8 cellular contexts compared by ENCODE assay signal in the genomic region with DNA sequence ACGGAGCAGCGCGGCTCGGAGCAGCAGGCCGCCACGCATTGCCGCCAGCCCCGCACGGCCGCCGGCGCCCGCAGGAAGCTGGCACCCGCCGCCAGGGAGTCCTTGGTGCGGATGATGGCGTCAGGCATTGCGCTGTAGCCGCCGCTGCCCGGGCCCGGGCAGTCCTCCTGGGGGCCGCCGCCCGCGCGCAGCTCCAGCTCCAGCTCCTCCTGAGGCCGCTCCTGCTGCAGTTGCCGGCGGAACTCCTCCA. TPM values are rescaled to one million over a fixed set of nuclear protein-coding genes. Genes with fewer than 3 reads are reported as not detected.
DNase-seq lines count a peak whose midpoint lies in the region; ATAC-seq and TF ChIP-seq lines count a peak whose summit lies in the region.

No MANE protein-coding gene starts in this region.

- H3K9me3 ChIP-seq in testis: no peaks in the 10 kb centered on the region

- no peaks in the 10 kb centered on the region for H3K27me3 ChIP-seq in kidney epithelial cell (ENCODE audit: control insufficient read depth, insufficient read depth, low read length)
- H3K27me3 ChIP-seq in testis: no peaks in the 10 kb centered on the region

- peaks cover 10% of the 10 kb centered on the region for H3K4me1 ChIP-seq in testis

- CTCF ChIA-PET in activated CD8-positive, alpha-beta T cell treated with anti-CD3 and anti-CD28 coated beads, Interleukin-2, amount 10 ng/mL, durations not matched to agents 7 days and 5 days (lab: Charles Lee): no interaction called here

- H3K36me3 ChIP-seq in kidney epithelial cell (ENCODE audit: control insufficient read depth, insufficient read depth, low read length) (no peaks in the 10 kb centered on the region), testis (ENCODE audit: low read depth, missing control alignments) (no peaks in the 10 kb centered on the region)

- peaks cover 11% of the 10 kb centered on the region for H3K4me1 Mint-ChIP-seq in activated CD8-positive, alpha-beta T cell treated with anti-CD3 and anti-CD28 coated beads, Interleukin-2, amount 10 ng/mL, durations not matched to agents 7 days and 5 days (ENCODE audit: low read depth)

- no peaks in the 10 kb centered on the region for H3K36me3 Mint-ChIP-seq in activated CD8-positive, alpha-beta T cell treated with anti-CD3 and anti-CD28 coated beads, Interleukin-2, amount 10 ng/mL, durations not matched to agents 7 days and 5 days (ENCODE audit: low read depth)

- POLR2A ChIA-PET in activated CD8-positive, alpha-beta T cell treated with anti-CD3 and anti-CD28 coated beads, Interleukin-2, amount 10 ng/mL, durations not matched to agents 7 days and 5 days (lab: Charles Lee): no interaction called here

- WGBS in testis, 2 donors: 2% methylated on average over 18 of the region's 30 CpGs; no CpG with 5 or more reads in 1 of the 2 donors

- peak overlapping the region; percentile 46 for H3K4me3 Mint-ChIP-seq in activated CD8-positive, alpha-beta T cell treated with anti-CD3 and anti-CD28 coated beads, Interleukin-2, amount 10 ng/mL, durations not matched to agents 7 days and 5 days

- intact Hi-C loops in testis (cut with DNase I; ENCODE audit: low total_unique reads): no loop called here

- TF ChIP-seq POLR2A in testis (IDR thresholded peaks at IDR 0.05): no peak

- peaks cover 27% of the 10 kb centered on the region for H3K27me3 Mint-ChIP-seq in activated CD8-positive, alpha-beta T cell treated with anti-CD3 and anti-CD28 coated beads, Interleukin-2, amount 10 ng/mL, durations not matched to agents 7 days and 5 days (ENCODE audit: low read depth)

- no peak overlapping the region for H3K27ac Mint-ChIP-seq in activated CD8-positive, alpha-beta T cell treated with anti-CD3 and anti-CD28 coated beads, Interleukin-2, amount 10 ng/mL, durations not matched to agents 7 days and 5 days

- no peaks in the 10 kb centered on the region for H3K9me3 Mint-ChIP-seq in activated CD8-positive, alpha-beta T cell treated with anti-CD3 and anti-CD28 coated beads, Interleukin-2, amount 10 ng/mL, durations not matched to agents 7 days and 5 days (ENCODE audit: insufficient read depth)

- peak; percentile 22 for ATAC-seq in HG02588 (IDR thresholded peaks at IDR 0.05; ENCODE audit: unreplicated experiment)
- peak; percentile 29 for ATAC-seq in activated CD8-positive, alpha-beta T cell treated with anti-CD3 and anti-CD28 coated beads, Interleukin-2, amount 10 ng/mL, durations not matched to agents 7 days and 5 days

- H3K27ac ChIP-seq in testis: peak overlapping the region; percentile 87 to 92

- TF ChIP-seq CTCF in GM12875 (IDR thresholded peaks at IDR 0.05; ENCODE audit: borderline replicate concordance, insufficient read depth, low read depth, low read length): no peak
- TF ChIP-seq CTCF in kidney epithelial cell (IDR thresholded peaks at IDR 0.05; ENCODE audit: insufficient read depth, low read length, poor library complexity, severe bottlenecking): no peak
- no peak for TF ChIP-seq CTCF in testis (IDR thresholded peaks at IDR 0.05)

- H3K4me3 ChIP-seq in GM12875 (ENCODE audit: low read depth, low read length) (peak overlapping the region; percentile 48), kidney epithelial cell (ENCODE audit: low read depth, low read length) (peak overlapping the region; percentile 64), testis (peak overlapping the region; percentile 80 to 86)

- no peak for DNase-seq in activated CD8-positive, alpha-beta T cell treated with anti-CD3 and anti-CD28 coated beads, Interleukin-2, amount 10 ng/mL, durations not matched to agents 7 days and 5 days
- DNase-seq in kidney epithelial cell (ENCODE audit: low read depth) (no peak), testis (no peak), RPMI8226 (no peak), AML-193 (lab: John Stamatoyannopoulos, UW) (no peak), NCI-H82 (lab: John Stamatoyannopoulos, UW) (no peak)

RNA-seq across cellular contexts. Expression of a gene that starts 0.6 kb away (rescaled TPM):
- 1 to 10 TPM; 1.4 to 2.2 TPM for total RNA-seq in activated CD8-positive, alpha-beta T cell treated with anti-CD3 and anti-CD28 coated beads, Interleukin-2, amount 10 ng/mL, durations not matched to agents 7 days and 5 days
- 34.9 and 37.9 TPM in 2 replicates for total RNA-seq in kidney epithelial cell
- total RNA-seq in testis: 10 to 100 TPM; 28.8 to 44.7 TPM
- polyA plus RNA-seq in testis (ENCODE audit: insufficient read depth, low read depth, low replicate concordance): 16.8 TPM

RNA-seq across cellular contexts. Expression of a gene that starts 34.4 kb away (rescaled TPM):
- total RNA-seq in activated CD8-positive, alpha-beta T cell treated with anti-CD3 and anti-CD28 coated beads, Interleukin-2, amount 10 ng/mL, durations not matched to agents 7 days and 5 days: not detected
- total RNA-seq in kidney epithelial cell: not detected in 2 replicates
- total RNA-seq in testis: under 1 TPM; 0.31 TPM
- polyA plus RNA-seq in testis (ENCODE audit: insufficient read depth, low read depth, low replicate concordance): 0.30 TPM

RNA-seq across cellular contexts. Expression of a gene that starts 59.4 kb away (rescaled TPM):
- not detected for total RNA-seq in activated CD8-positive, alpha-beta T cell treated with anti-CD3 and anti-CD28 coated beads, Interleukin-2, amount 10 ng/mL, durations not matched to agents 7 days and 5 days
- not detected in 2 replicates for total RNA-seq in kidney epithelial cell
- total RNA-seq in testis: not detected
- polyA plus RNA-seq in testis (ENCODE audit: insufficient read depth, low read depth, low replicate concordance): 0.30 TPM

Comparison
In these comparisons a context has a peak if more than half of its experiments do, and no peak if none do; other contexts are left out.
1. RNA of a gene that starts 0.6 kb away (total RNA-seq): 28.8 to 44.7 TPM in testis and 34.9 to 37.9 TPM in kidney epithelial cell; 1.4 to 2.2 TPM in activated CD8-positive, alpha-beta T cell treated with anti-CD3 and anti-CD28 coated beads, Interleukin-2, amount 10 ng/mL, durations not matched to agents 7 days and 5 days; every median in the first group is over 4 times any median in the second.
2. Peak in every context shown above with its lines, with median percentiles within 50 percentile points of each other: H3K4me3 ChIP-seq.